In genomic region chr3:102533784-102534183, GRCh38 we compare ENCODE assay signal across 29 cellular contexts.
"Had no signal": no experiment of that assay in that cellular context is flagged by ENCODE, and none has a peak within 500 bp of the region (broad histone marks: within the 10 kb centered on the region; RNA-seq: fewer than 3 reads in every experiment).

No MANE protein-coding gene starts in this region.

- H3K4me2 ChIP-seq: SK-N-SH had no signal

- H3K9me3 ChIP-seq: adrenal gland, body of pancreas, breast epithelium, MG63, Peyer's patch, SJSA1, SK-N-SH had no signal

- H3K4me1 ChIP-seq: adrenal gland, body of pancreas, breast epithelium, Peyer's patch, SJSA1 had no signal

- H3K9me2 ChIP-seq: SK-N-SH had no signal

- H3K27ac ChIP-seq: adrenal gland, body of pancreas, breast epithelium, coronary artery, Peyer's patch, SJSA1 had no signal

- ATAC-seq: activated CD4-positive, alpha-beta T cell treated with anti-CD3 and anti-CD28 coated beads for 36 hours; activated CD4-positive, CD25-positive, alpha-beta regulatory T cell treated with anti-CD3 and anti-CD28 coated beads, Interleukin-2, amount 50 U/mL, for 24 hours; activated naive CD4-positive, alpha-beta T cell treated with anti-CD3 and anti-CD28 coated beads, Interleukin-2, amount 50 U/mL, for 72 hours; body of pancreas; WTC11 had no signal

- H3K36me3 ChIP-seq: adrenal gland, breast epithelium, MG63, Peyer's patch, SJSA1 had no signal

- H3K4me3 ChIP-seq: adrenal gland, body of pancreas, breast epithelium, coronary artery, MG63, Peyer's patch, SJSA1 had no signal

- DNase-seq: activated CD4-positive, alpha-beta memory T cell treated with anti-CD3 and anti-CD28 coated beads for 36 hours; activated CD4-positive, alpha-beta T cell treated with anti-CD3 and anti-CD28 coated beads for 36 hours; activated CD4-positive, alpha-beta T cell treated with anti-CD3 and anti-CD28 coated beads, Interleukin-2, amount 50 U/mL, for 1 hour; activated CD8-positive, alpha-beta memory T cell treated with anti-CD3 and anti-CD28 coated beads, Interleukin-2, amount 50 U/mL, for 4 hours; activated gamma-delta T cell treated with Interleukin-2 at 50 U/mL for 16 hours; activated naive CD4-positive, alpha-beta T cell treated with anti-CD3 and anti-CD28 coated beads for 36 hours; activated T-cell treated with anti-CD3 and anti-CD28 coated beads for 4 hours; activated T-cell treated with anti-CD3 and anti-CD28 coated beads, Interleukin-2, amount 50 U/mL, for 4 hours; adrenal gland; body of pancreas; Kasumi-1; MG63; NCI-H1105; NCI-H1417 treated with DMSO at 0.1 percent for 48 hours; NCI-H1694; NCI-H1930; NCI-H2081 treated with DMSO at 0.1 percent for 48 hours; NCI-H345; NCI-H524 treated with DMSO at 0.1 percent for 48 hours; Peyer's patch; RPMI8226; SHP77 treated with DMSO at 0.1 percent for 48 hours; SK-N-SH had no signal

- H3K27me3 ChIP-seq: adrenal gland, body of pancreas, breast epithelium, Peyer's patch had no signal
